In genomic region chr2:149296031-149296430, GRCh38 we compare ENCODE assay signal across 22 cellular contexts. TPM values are rescaled to one million over a fixed set of nuclear protein-coding genes. Genes with fewer than 3 reads are reported as not detected.
DNase-seq lines count a peak whose midpoint lies in the region; ATAC-seq, FAIRE-seq and TF ChIP-seq lines count a peak whose summit lies in the region.
"Had no signal": no experiment of that assay in that cellular context is flagged by ENCODE, and none has a peak within 500 bp of the region (broad histone marks: within the 10 kb centered on the region; RNA-seq: fewer than 3 reads in every experiment).

No MANE protein-coding gene starts in this region.

- no peaks in the 10 kb centered on the region for H3K27me3 ChIP-seq in osteoblast (ENCODE audit: insufficient read depth, low read length)
- H3K27me3 ChIP-seq: BE2C, BLaER1 had no signal

- H3K27ac ChIP-seq in osteoblast (ENCODE audit: low read depth, low read length): no peak overlapping the region
- H3K27ac ChIP-seq: BLaER1 had no signal

- no peak overlapping the region for H3K4me3 ChIP-seq in osteoblast (ENCODE audit: insufficient read depth, low read length)
- H3K4me3 ChIP-seq: BLaER1 had no signal

- H3K4me1 ChIP-seq in osteoblast (ENCODE audit: insufficient read depth, low read length): no peaks in the 10 kb centered on the region
- H3K4me1 ChIP-seq: BE2C had no signal

- H3K36me3 ChIP-seq in osteoblast (ENCODE audit: insufficient read depth, low read length): no peaks in the 10 kb centered on the region
- H3K36me3 ChIP-seq: BE2C, BLaER1 had no signal

- DNase-seq in GM12892 (ENCODE audit: insufficient read length) (no peak), osteoblast (ENCODE audit: insufficient read length, low spot score, missing footprints) (no peak), NCI-H187 treated with DMSO at 0.1 percent for 48 hours (lab: John Stamatoyannopoulos, UW) (no peak), DMS 273 (lab: John Stamatoyannopoulos, UW; ENCODE audit: unreplicated experiment) (no peak)
- DNase-seq: 8988T; ACHN; BE2C; C1 segment of cervical spinal cord; CD4-positive, alpha-beta memory T cell; CD4-positive, CD25-positive, alpha-beta regulatory T cell; CD8-positive, alpha-beta memory T cell; COR-L47; DMS79 treated with DMSO at 0.1 percent for 48 hours; GF-D8 had no signal

- H3K9me3 ChIP-seq in osteoblast (ENCODE audit: low read depth, low read length): no peaks in the 10 kb centered on the region
- H3K9me3 ChIP-seq: BE2C, BLaER1 had no signal

- no peaks in the 10 kb centered on the region for H3K79me2 ChIP-seq in osteoblast (ENCODE audit: insufficient read depth, low read length)

- H2AFZ ChIP-seq in osteoblast (ENCODE audit: low read length): no peak overlapping the region

- H4K20me1 ChIP-seq in osteoblast (ENCODE audit: insufficient read depth, low read length): no peaks in the 10 kb centered on the region
- H4K20me1 ChIP-seq: BLaER1 had no signal

- ATAC-seq in GM18511 (IDR thresholded peaks at IDR 0.05; ENCODE audit: unreplicated experiment) (peak; percentile 57), GM18870 (IDR thresholded peaks at IDR 0.05; ENCODE audit: unreplicated experiment) (peak; percentile 68), GM19463 (IDR thresholded peaks at IDR 0.05; ENCODE audit: unreplicated experiment) (peak; percentile 69), HG03432 (IDR thresholded peaks at IDR 0.05; ENCODE audit: unreplicated experiment) (peak; percentile 53)

- TF ChIP-seq POLR2A in GM12892 (IDR thresholded peaks at IDR 0.05; ENCODE audit: low read depth, low read length): no peak

- no peak for TF ChIP-seq CTCF in osteoblast (IDR thresholded peaks at IDR 0.05; ENCODE audit: extremely low read depth, low read depth, low read length)

- no peak for FAIRE-seq in GM12892 (lab: Jason Lieb, UNC)
- FAIRE-seq: A204.1, G401.6 had no signal

- H3K4me2 ChIP-seq in osteoblast (ENCODE audit: insufficient read depth, low read length): no peak overlapping the region
- H3K4me2 ChIP-seq: BLaER1 had no signal

RNA-seq across cellular contexts. Expression of gene LYPD6, which starts 34.4 kb away (rescaled TPM):
- polyA plus RNA-seq in GM12892 (2012; ENCODE audit: missing spikeins): 0.49 TPM
- total RNA-seq in osteoblast: under 0.01 and 0.59 TPM in 2 replicates
- total RNA-seq: CD4-positive, alpha-beta memory T cell; CD4-positive, CD25-positive, alpha-beta regulatory T cell; CD8-positive, alpha-beta memory T cell had no signal
- polyA plus RNA-seq: CD14-positive monocyte; CD4-positive, alpha-beta memory T cell; CD4-positive, CD25-positive, alpha-beta regulatory T cell; CD8-positive, alpha-beta memory T cell had no signal
